ENCODE assay signal across 28 cellular contexts in genomic region chr21:22554690-22555316, GRCh38.
"Had no signal": no experiment of that assay in that cellular context is flagged by ENCODE, and none has a peak within 500 bp of the region (broad histone marks: within the 10 kb centered on the region; RNA-seq: fewer than 3 reads in every experiment).

No MANE protein-coding gene starts in this region.

- H3K27me3 ChIP-seq: ascending aorta, Peyer's patch, SJSA1 had no signal

- H3K36me3 ChIP-seq: ascending aorta, cardiac muscle cell, Peyer's patch, SJSA1, WERI-Rb-1 had no signal

- ATAC-seq: activated CD8-positive, alpha-beta T cell treated with anti-CD3 and anti-CD28 coated beads for 36 hours; activated T-cell treated with anti-CD3 and anti-CD28 coated beads, Interleukin-2, amount 50 U/mL, for 72 hours; activated T-helper 17 cell treated with anti-CD3 and anti-CD28 coated beads, Interleukin-2, amount 50 U/mL, for 72 hours; PC-3 had no signal

- H3K27ac ChIP-seq: ascending aorta, cardiac muscle cell, Peyer's patch, SJSA1, WERI-Rb-1 had no signal

- H3K9me3 Mint-ChIP-seq: activated CD4-positive, alpha-beta T cell treated with anti-CD3 and anti-CD28 coated beads, Interleukin-2, amount 10 ng/mL, durations not matched to agents 24 days and 14 days; activated CD8-positive, alpha-beta T cell treated with anti-CD3 and anti-CD28 coated beads for 36 hours; activated T-helper 17 cell treated with anti-CD3 and anti-CD28 coated beads, Interleukin-2, amount 50 U/mL, for 72 hours had no signal

- H3K9me3 ChIP-seq: ascending aorta, Peyer's patch, SJSA1 had no signal

- H3K4me3 Mint-ChIP-seq: activated CD4-positive, alpha-beta T cell treated with anti-CD3 and anti-CD28 coated beads, Interleukin-2, amount 10 ng/mL, durations not matched to agents 24 days and 14 days; activated CD8-positive, alpha-beta T cell treated with anti-CD3 and anti-CD28 coated beads for 36 hours; activated naive CD8-positive, alpha-beta T cell treated with anti-CD3 and anti-CD28 coated beads for 36 hours; activated T-cell treated with anti-CD3 and anti-CD28 coated beads, Interleukin-2, amount 50 U/mL, for 72 hours; activated T-helper 17 cell treated with anti-CD3 and anti-CD28 coated beads, Interleukin-2, amount 50 U/mL, for 72 hours; central memory CD8-positive, alpha-beta T cell had no signal

- DNase-seq: activated CD4-positive, alpha-beta T cell treated with anti-CD3 and anti-CD28 coated beads, Interleukin-2, amount 10 ng/mL, durations not matched to agents 24 days and 14 days; activated CD4-positive, alpha-beta T cell treated with anti-CD3 and anti-CD28 coated beads, Interleukin-2, amount 50 U/mL, for 4 hours; activated CD4-positive, CD25-positive, alpha-beta regulatory T cell; activated CD8-positive, alpha-beta T cell treated with anti-CD3 and anti-CD28 coated beads for 36 hours; activated effector memory CD4-positive, alpha-beta T cell treated with anti-CD3 and anti-CD28 coated beads, Interleukin-2, amount 50 U/mL, for 16 hours; activated naive CD4-positive, alpha-beta T cell; activated naive CD4-positive, alpha-beta T cell treated with anti-CD3 and anti-CD28 coated beads, Interleukin-2, amount 50 U/mL, for 16 hours; activated naive CD8-positive, alpha-beta T cell treated with anti-CD3 and anti-CD28 coated beads for 36 hours; activated T-cell treated with anti-CD3 and anti-CD28 coated beads, Interleukin-2, amount 50 U/mL, for 1 hour; activated T-cell treated with anti-CD3 and anti-CD28 coated beads, Interleukin-2, amount 50 U/mL, for 72 hours; amygdala; NCI-H1105; NCI-H1417 treated with DMSO at 0.1 percent for 48 hours; NCI-H187 treated with DMSO at 0.1 percent for 48 hours; NCI-H2081; NCI-H345; NCI-H524 treated with DMSO at 0.1 percent for 48 hours; PC-3; Peyer's patch; RPMI8226; SHP77 treated with DMSO at 0.1 percent for 48 hours; T1000; WERI-Rb-1 had no signal

- H3K4me3 ChIP-seq: ascending aorta, cardiac muscle cell, Peyer's patch, SJSA1 had no signal

- H3K27ac Mint-ChIP-seq: activated CD4-positive, alpha-beta T cell treated with anti-CD3 and anti-CD28 coated beads, Interleukin-2, amount 10 ng/mL, durations not matched to agents 24 days and 14 days; activated CD8-positive, alpha-beta T cell treated with anti-CD3 and anti-CD28 coated beads for 36 hours; activated naive CD8-positive, alpha-beta T cell treated with anti-CD3 and anti-CD28 coated beads for 36 hours; activated T-cell treated with anti-CD3 and anti-CD28 coated beads, Interleukin-2, amount 50 U/mL, for 72 hours; activated T-helper 17 cell treated with anti-CD3 and anti-CD28 coated beads, Interleukin-2, amount 50 U/mL, for 72 hours had no signal

- H3K36me3 Mint-ChIP-seq: activated naive CD8-positive, alpha-beta T cell treated with anti-CD3 and anti-CD28 coated beads for 36 hours had no signal

- H3K27me3 Mint-ChIP-seq: activated CD4-positive, alpha-beta T cell treated with anti-CD3 and anti-CD28 coated beads, Interleukin-2, amount 10 ng/mL, durations not matched to agents 24 days and 14 days; activated CD8-positive, alpha-beta T cell treated with anti-CD3 and anti-CD28 coated beads for 36 hours; activated naive CD8-positive, alpha-beta T cell treated with anti-CD3 and anti-CD28 coated beads for 36 hours; activated T-helper 17 cell treated with anti-CD3 and anti-CD28 coated beads, Interleukin-2, amount 50 U/mL, for 72 hours; central memory CD8-positive, alpha-beta T cell had no signal

- H3K4me1 Mint-ChIP-seq: activated CD4-positive, alpha-beta T cell treated with anti-CD3 and anti-CD28 coated beads, Interleukin-2, amount 10 ng/mL, durations not matched to agents 24 days and 14 days; activated naive CD8-positive, alpha-beta T cell treated with anti-CD3 and anti-CD28 coated beads for 36 hours; activated T-helper 17 cell treated with anti-CD3 and anti-CD28 coated beads, Interleukin-2, amount 50 U/mL, for 72 hours; central memory CD8-positive, alpha-beta T cell had no signal

- H3K4me1 ChIP-seq: ascending aorta, Peyer's patch, SJSA1 had no signal
